Comparison of ENCODE assay signal across 8 cellular contexts in genomic region chr6:110039364-110039995, GRCh38.
DNase-seq lines count a peak whose midpoint lies in the region; ATAC-seq, FAIRE-seq and TF ChIP-seq lines count a peak whose summit lies in the region.

No MANE protein-coding gene starts in this region.

- H3K9me1 ChIP-seq in keratinocyte (ENCODE audit: control insufficient read depth, extremely low read depth, insufficient read depth, low read length) = no peaks in the 10 kb centered on the region

- H2AFZ ChIP-seq in keratinocyte (ENCODE audit: control insufficient read depth, low read length) = peak overlapping the region; percentile 41

- H3K4me1 ChIP-seq in keratinocyte (ENCODE audit: control insufficient read depth, extremely low read depth, insufficient read depth, low read length) = peaks cover 5% of the 10 kb centered on the region

- no peak overlapping the region for H3K27ac ChIP-seq in keratinocyte (ENCODE audit: control insufficient read depth, insufficient read depth, low read length)

- H3K9ac ChIP-seq in keratinocyte (ENCODE audit: control insufficient read depth, extremely low read depth, insufficient read depth, low read length) = no peak overlapping the region

- peak; percentile 90 for DNase-seq in Ammon's horn (ENCODE audit: low spot score)
- DNase-seq in NCI-H345 (lab: John Stamatoyannopoulos, UW) = peak; percentile 88
- DNase-seq in cerebellum (ENCODE audit: low spot score) = peak; percentile 75
- DNase-seq in keratinocyte (ENCODE audit: low read depth, low spot score) = peak; percentile 32
- peak; percentile 90 for DNase-seq in stimulated activated CD4-positive, alpha-beta T cell treated with anti-CD3 and anti-CD28 coated beads, Interleukin-15, amount 100 ng/mL, for 24 hours

- H3K4me3 ChIP-seq in keratinocyte (ENCODE audit: control insufficient read depth in 2 of 3, extremely low read depth in 1 of 3, insufficient read depth in 2 of 3, low read depth in 1 of 3, low read length in 3 of 3) = no peak overlapping the region

- no peaks in the 10 kb centered on the region for H3K27me3 ChIP-seq in keratinocyte (ENCODE audit: control insufficient read depth, extremely low read depth, insufficient read depth, low read length)

- dilution Hi-C loops in keratinocyte (cut with MboI; ENCODE audit: extremely low pct_ligation_motif_present, low sequenced_read_pairs) = no loop called here

- peak overlapping the region; percentile 22 for H3K4me2 ChIP-seq in keratinocyte (ENCODE audit: control insufficient read depth, extremely low read depth, insufficient read depth, low read depth, low read length)

- FAIRE-seq in keratinocyte (lab: Jason Lieb, UNC) = peak; percentile 59

- ATAC-seq in GM19035 (IDR thresholded peaks at IDR 0.05; ENCODE audit: unreplicated experiment) (peak; percentile 80), HG03354 (IDR thresholded peaks at IDR 0.05; ENCODE audit: poor library complexity, severe bottlenecking, unreplicated experiment) (peak; percentile 88)
- ATAC-seq in activated CD4-positive, CD25-positive, alpha-beta regulatory T cell treated with anti-CD3 and anti-CD28 coated beads, Interleukin-2, amount 50 U/mL, for 24 hours = peak; percentile 84 to 85

- H3K36me3 ChIP-seq in keratinocyte (ENCODE audit: control insufficient read depth in 2 of 2, extremely low read depth in 1 of 2, insufficient read depth in 2 of 2, low read length in 2 of 2) = no peaks in the 10 kb centered on the region

- H4K20me1 ChIP-seq in keratinocyte (ENCODE audit: control insufficient read depth, extremely low read depth, insufficient read depth, low read length) = no peaks in the 10 kb centered on the region

- H3K79me2 ChIP-seq in keratinocyte (ENCODE audit: control insufficient read depth, insufficient read depth, low read length) = no peaks in the 10 kb centered on the region

- H3K9me3 ChIP-seq in keratinocyte (ENCODE audit: control insufficient read depth, low read depth, low read length) = no peaks in the 10 kb centered on the region

- peak; percentile 82 to 89 (median 88) for TF ChIP-seq CTCF in keratinocyte (optimal IDR thresholded peaks at IDR 0.05 in 1 of 3, IDR thresholded peaks at IDR 0.05 in 1 of 3, conservative IDR thresholded peaks at IDR 0.05 in 1 of 3; ENCODE audit: extremely low read depth in 1 of 3, insufficient read depth in 2 of 3, low read length in 3 of 3)

Comparison
In these comparisons a context has a peak if more than half of its experiments do, and no peak if none do; other contexts are left out.
1. DNase-seq: peak in every context shown above with its lines; median percentile 90 in Ammon's horn; 90 in stimulated activated CD4-positive, alpha-beta T cell treated with anti-CD3 and anti-CD28 coated beads, Interleukin-15, amount 100 ng/mL, for 24 hours; 88 in NCI-H345; 75 in cerebellum; 32 in keratinocyte.